ENCODE assay signal across 2 cellular contexts in the genomic region with DNA sequence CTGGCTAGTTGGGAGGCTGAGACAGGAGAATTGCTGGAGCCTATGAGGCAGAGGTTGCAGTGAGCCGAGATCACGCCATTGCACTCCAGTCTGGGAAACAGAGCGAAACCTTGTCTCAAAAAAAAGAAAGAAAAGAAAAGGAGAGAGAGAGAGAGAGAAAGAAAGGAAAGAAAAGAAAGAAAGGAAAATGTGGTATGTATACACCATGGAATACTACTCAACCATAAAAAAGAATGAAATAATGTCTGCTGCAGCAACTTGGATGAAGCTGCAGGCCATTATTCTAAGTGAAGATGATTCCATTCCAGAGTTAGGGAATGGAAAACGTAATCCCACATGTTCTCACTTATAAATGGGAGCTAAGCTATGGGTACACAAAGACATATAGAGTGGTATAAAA.
"Had no signal": no experiment of that assay in that cellular context is flagged by ENCODE, and none has a peak within 500 bp of the region (broad histone marks: within the 10 kb centered on the region; RNA-seq: fewer than 3 reads in every experiment).

No MANE protein-coding gene starts in this region.

- H3K4me3 ChIP-seq: GM12878 had no signal

- DNase-seq: GF-D8 had no signal
